21 cellular contexts compared by ENCODE assay signal in genomic region chr10:31822150-31822549, GRCh38.
"Had no signal": no experiment of that assay in that cellular context is flagged by ENCODE, and none has a peak within 500 bp of the region (broad histone marks: within the 10 kb centered on the region; RNA-seq: fewer than 3 reads in every experiment).

No MANE protein-coding gene starts in this region.

- ATAC-seq: activated CD8-positive, alpha-beta memory T cell treated with anti-CD3 and anti-CD28 coated beads, Interleukin-2, amount 10 ng/mL, durations not matched to agents 7 days and 5 days; activated T-helper 17 cell treated with anti-CD3 and anti-CD28 coated beads, Interleukin-2, amount 50 U/mL, for 72 hours; gastroesophageal sphincter; T-cell had no signal

- DNase-seq: activated CD4-positive, alpha-beta memory T cell treated with anti-CD3 and anti-CD28 coated beads, Interleukin-2, amount 10 ng/mL, durations not matched to agents 7 days and 5 days; activated CD4-positive, alpha-beta T cell treated with anti-CD3 and anti-CD28 coated beads for 48 hours; activated CD4-positive, CD25-positive, alpha-beta regulatory T cell; activated CD8-positive, alpha-beta memory T cell treated with anti-CD3 and anti-CD28 coated beads, Interleukin-2, amount 10 ng/mL, durations not matched to agents 7 days and 5 days; activated naive CD4-positive, alpha-beta T cell; activated naive CD8-positive, alpha-beta T cell treated with anti-CD3 and anti-CD28 coated beads for 36 hours; amniotic stem cell; central memory CD4-positive, alpha-beta T cell; colonic mucosa; erythroblast; nephron progenitor cell; occipital lobe; retina; T-cell; T-helper 9 cell; transverse colon had no signal

- H3K27ac ChIP-seq: colonic mucosa, gastroesophageal sphincter, transverse colon, vagina had no signal

- H3K4me3 ChIP-seq: colonic mucosa, gastroesophageal sphincter, lung, skin epidermis, transverse colon, vagina had no signal

- H3K4me1 ChIP-seq: colonic mucosa, vagina had no signal

- H3K36me3 ChIP-seq: colonic mucosa, vagina had no signal

- H3K9me3 ChIP-seq: colonic mucosa, gastroesophageal sphincter, transverse colon, vagina had no signal

- H3K27me3 ChIP-seq: colonic mucosa, gastroesophageal sphincter, transverse colon, vagina had no signal
